15 cellular contexts compared by ENCODE assay signal in the genomic region with DNA sequence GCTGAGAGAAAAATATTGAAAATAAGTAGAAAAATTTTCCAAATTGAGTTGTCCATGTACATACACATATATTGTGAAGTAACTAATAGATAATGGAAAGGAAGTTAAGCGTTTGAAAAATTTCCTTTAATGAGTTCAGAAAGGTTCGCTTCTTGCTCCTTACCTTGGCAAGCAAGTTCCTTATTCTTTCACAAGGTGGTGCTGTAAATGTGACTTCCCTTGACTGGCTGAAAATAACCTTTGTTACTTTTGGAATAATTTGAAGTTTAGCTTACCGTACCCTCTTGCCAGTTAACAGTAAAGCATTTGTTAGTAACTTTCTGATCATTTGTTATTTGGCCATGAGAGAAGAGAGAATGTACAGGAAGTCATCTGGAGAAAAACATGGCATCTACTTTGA. TPM values are rescaled to one million over a fixed set of nuclear protein-coding genes. Genes with fewer than 3 reads are reported as not detected.
DNase-seq lines count a peak whose midpoint lies in the region; ATAC-seq, FAIRE-seq and TF ChIP-seq lines count a peak whose summit lies in the region.
"Had no signal": no experiment of that assay in that cellular context is flagged by ENCODE, and none has a peak within 500 bp of the region (broad histone marks: within the 10 kb centered on the region; RNA-seq: fewer than 3 reads in every experiment).

No MANE protein-coding gene starts in this region.

- H3K36me3 ChIP-seq in GM12878 (ENCODE audit: control insufficient read depth in 2 of 2, insufficient read depth in 2 of 2, low read length in 1 of 2): no peaks in the 10 kb centered on the region
- H3K36me3 ChIP-seq in lower lobe of right lung: no peaks in the 10 kb centered on the region
- H3K36me3 ChIP-seq: gastrocnemius medialis had no signal

- FAIRE-seq in GM12878 (lab: Jason Lieb, UNC): no peak

- no TSS peak for BruUV-seq in GM12878 (replicated peaks; lab: Mats Ljungman, UMichigan)

- H3K4me3 ChIP-seq in GM12878 (no peak overlapping the region), lower lobe of right lung (no peak overlapping the region), lower leg skin (ENCODE audit: low read depth, poor library complexity, severe bottlenecking) (no peak overlapping the region)
- H3K4me3 ChIP-seq: gastrocnemius medialis had no signal

- no peak overlapping the region for H3K27ac ChIP-seq in GM12878 (ENCODE audit: control insufficient read depth, insufficient read depth)
- no peak overlapping the region for H3K27ac ChIP-seq in lower lobe of right lung
- H3K27ac ChIP-seq: gastrocnemius medialis had no signal

- CTCF ChIA-PET in GM12878 (lab: Yijun Ruan, JAX): no interaction called here

- TF ChIP-seq POLR2A in GM12878 (IDR thresholded peaks at IDR 0.05; ENCODE audit: low read depth, low read length) (no peak), lower leg skin (IDR thresholded peaks at IDR 0.05) (no peak)

- TF ChIP-seq RAD21 in Ishikawa (IDR thresholded peaks at IDR 0.05; ENCODE audit: low read depth) (peak; percentile 60), GM12878 (IDR thresholded peaks at IDR 0.05; ENCODE audit: insufficient read depth, low read depth, low read length) (0 out of 2 replicates have a peak, but pooled peaks have one; percentile 27)

- H3K27me3 ChIP-seq in GM12878 (replicated peaks in 1 of 2; ENCODE audit: control insufficient read depth in 2 of 2, insufficient read depth in 2 of 2, low read length in 1 of 2) (peaks cover 0 to 3% of the 10 kb centered on the region in 2 experiments; a peak in 2 of 4 replicates), lower lobe of right lung (ENCODE audit: low read depth) (no peaks in the 10 kb centered on the region)
- H3K27me3 ChIP-seq: gastrocnemius medialis had no signal

- POLR2A ChIA-PET in GM12878 (lab: Charles Lee): no interaction called here

- intact Hi-C loops in GM12878 (cut with micrococcal nuclease; ENCODE audit: unreplicated experiment) (loop anchor here (10.0 kb wide), 1 partner anchor 942 kb away; no protein-coding TSS in a partner anchor), lower lobe of right lung (cut with DNase I) (no loop called here), lower leg skin (cut with DNase I; ENCODE audit: low total_unique reads) (no loop called here)

- H3K9me3 ChIP-seq in GM12878 (replicated peaks; ENCODE audit: control insufficient read depth, insufficient read depth, low read length) (no peaks in the 10 kb centered on the region), lower lobe of right lung (no peaks in the 10 kb centered on the region)
- H3K9me3 ChIP-seq: gastrocnemius medialis had no signal

- TF ChIP-seq EP300 in Ishikawa (IDR thresholded peaks at IDR 0.05; ENCODE audit: borderline replicate concordance) (no peak), GM12878 (IDR thresholded peaks at IDR 0.05; ENCODE audit: borderline replicate concordance in 1 of 2, control insufficient read depth in 1 of 2, low read depth in 2 of 2, low read length in 2 of 2) (no peak)

- no peak overlapping the region for H3K4me2 ChIP-seq in GM12878 (ENCODE audit: control insufficient read depth, insufficient read depth)

- no peak overlapping the region for H3K9ac ChIP-seq in GM12878 (ENCODE audit: control insufficient read depth, insufficient read depth, low read length)

- peak; percentile 7 to 45 (median 15); a peak in 3 of 6 replicates for TF ChIP-seq CTCF in GM12878 (IDR thresholded peaks at IDR 0.05 in 2 of 3, conservative IDR thresholded peaks at IDR 0.05 in 1 of 3; ENCODE audit: control insufficient read depth in 2 of 3, extremely low read depth in 1 of 3, insufficient read depth in 1 of 3, low read depth in 3 of 3, low read length in 3 of 3)
- peak; percentile 25 for TF ChIP-seq CTCF in lower lobe of right lung (IDR thresholded peaks at IDR 0.05)
- TF ChIP-seq CTCF in lower leg skin (IDR thresholded peaks at IDR 0.05): no peak

- in situ Hi-C loops in GM12878 (cut with MboI): no loop called here

- H3K4me1 ChIP-seq in GM12878 (ENCODE audit: control insufficient read depth, insufficient read depth, low read length) (no peaks in the 10 kb centered on the region), lower lobe of right lung (peaks cover 7% of the 10 kb centered on the region)
- H3K4me1 ChIP-seq: gastrocnemius medialis had no signal

- ATAC-seq in GM12878 (no peak), lower lobe of right lung (no peak), HG02852 (IDR thresholded peaks at IDR 0.05; ENCODE audit: unreplicated experiment) (no peak)
- ATAC-seq: gastrocnemius medialis, natural killer cell had no signal

- DNase-seq in Daoy (ENCODE audit: low read depth): peak; percentile 32
- DNase-seq in GM12878 (ENCODE audit: low read depth, low spot score): no peak
- no peak for DNase-seq in lower lobe of right lung
- no peak for DNase-seq in lower leg skin (ENCODE audit: low spot score in 2 of 2)
- no peak for DNase-seq in AG08396 (ENCODE audit: low spot score)
- DNase-seq in amygdala (lab: John Stamatoyannopoulos, UW): no peak
- DNase-seq: aorta; gastrocnemius medialis; natural killer cell; NCI-H2081 treated with DMSO at 0.1 percent for 48 hours; Right ventricle myocardium superior; stimulated activated CD4-positive, alpha-beta T cell treated with anti-CD3 and anti-CD28 coated beads, Interleukin-4, amount 100 ng/mL, for 24 hours had no signal

- no peaks in the 10 kb centered on the region for H3K79me2 ChIP-seq in GM12878 (ENCODE audit: control insufficient read depth, insufficient read depth, low read length)

- RAD21 ChIA-PET in GM12878 (lab: Charles Lee; ENCODE audit: unreplicated experiment): no interaction called here

- H4K20me1 ChIP-seq in GM12878 (ENCODE audit: control insufficient read depth, insufficient read depth): no peaks in the 10 kb centered on the region

- 24% methylated on average over 3 of the region's 3 CpGs for WGBS in GM12878 (ENCODE audit: insufficient coverage, insufficient replicate concordance, low lambda C conversion rate, missing lambda C conversion rate)
- 47 to 72% methylated on average over 3 of the region's 3 CpGs for whole genome bisulfite sequencing in lower leg skin, 2 donors

- H2AFZ ChIP-seq in GM12878 (ENCODE audit: control insufficient read depth, low read depth, low read length): no peak overlapping the region

- SMC1A ChIA-PET in GM12878 (lab: Charles Lee; ENCODE audit: uncharacterized antibody, unreplicated experiment): no interaction called here

TF ChIP-seq in Ishikawa, 13 proteins besides CTCF, POLR2A, EP300 and RAD21:
- TF ChIP-seq, protein P1, sequence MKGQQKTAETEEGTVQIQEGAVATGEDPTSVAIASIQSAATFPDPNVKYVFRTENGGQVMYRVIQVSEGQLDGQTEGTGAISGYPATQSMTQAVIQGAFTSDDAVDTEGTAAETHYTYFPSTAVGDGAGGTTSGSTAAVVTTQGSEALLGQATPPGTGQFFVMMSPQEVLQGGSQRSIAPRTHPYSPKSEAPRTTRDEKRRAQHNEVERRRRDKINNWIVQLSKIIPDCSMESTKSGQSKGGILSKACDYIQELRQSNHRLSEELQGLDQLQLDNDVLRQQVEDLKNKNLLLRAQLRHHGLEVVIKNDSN (IDR thresholded peaks at IDR 0.05): no peak
- no peak for TF ChIP-seq EGR1 (IDR thresholded peaks at IDR 0.05)

TF ChIP-seq in GM12878, 131 proteins besides CTCF, POLR2A, EP300 and RAD21 (continues in another document):
- TF ChIP-seq RFX5 (IDR thresholded peaks at IDR 0.05; ENCODE audit: low read depth, low read length): no peak
- TF ChIP-seq, protein P2, sequence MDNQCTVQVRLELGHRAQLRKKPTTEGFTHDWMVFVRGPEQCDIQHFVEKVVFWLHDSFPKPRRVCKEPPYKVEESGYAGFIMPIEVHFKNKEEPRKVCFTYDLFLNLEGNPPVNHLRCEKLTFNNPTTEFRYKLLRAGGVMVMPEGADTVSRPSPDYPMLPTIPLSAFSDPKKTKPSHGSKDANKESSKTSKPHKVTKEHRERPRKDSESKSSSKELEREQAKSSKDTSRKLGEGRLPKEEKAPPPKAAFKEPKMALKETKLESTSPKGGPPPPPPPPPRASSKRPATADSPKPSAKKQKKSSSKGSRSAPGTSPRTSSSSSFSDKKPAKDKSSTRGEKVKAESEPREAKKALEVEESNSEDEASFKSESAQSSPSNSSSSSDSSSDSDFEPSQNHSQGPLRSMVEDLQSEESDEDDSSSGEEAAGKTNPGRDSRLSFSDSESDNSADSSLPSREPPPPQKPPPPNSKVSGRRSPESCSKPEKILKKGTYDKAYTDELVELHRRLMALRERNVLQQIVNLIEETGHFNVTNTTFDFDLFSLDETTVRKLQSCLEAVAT (IDR thresholded peaks at IDR 0.05): no peak
- TF ChIP-seq NRF1 (conservative IDR thresholded peaks at IDR 0.05; ENCODE audit: low read depth, low read length): no peak
- TF ChIP-seq ZNF24 (IDR thresholded peaks at IDR 0.05): no peak
- TF ChIP-seq SUZ12 (IDR thresholded peaks at IDR 0.05; ENCODE audit: unreplicated experiment): no peak

RNA-seq across cellular contexts. Expression of a gene that starts 41.6 kb away (rescaled TPM):
- total RNA-seq in Daoy (2014; rRNA removed; shearing (Covaris generic)): not detected in 2 replicates
- not detected in 2 replicates for total RNA-seq in GM12878 (2013; cell fraction: nucleolus; rRNA removed)
- total RNA-seq in GM12878 (2014; rRNA removed) (not detected in 2 replicates), GM12878 (2014; rRNA removed; fragmentation: Illumina TruSeq; extraction: Trizol) (not detected in 2 replicates), GM12878 (2021) (not detected in 2 replicates), lower lobe of right lung (not detected), lower leg skin (not detected)
- polyA plus RNA-seq in GM12878 (2011; ENCODE audit: low read depth): not detected
- polyA plus RNA-seq in GM12878 (2011; rRNA removed) (not detected in 2 replicates), GM12878 (2014; fragmentation: Illumina TruSeq; extraction: Trizol) (not detected in 2 replicates), GM12878 (2014; fragmentation: Nextera tagmentation; extraction: Ambion mirVana) (not detected), GM12878 (2014; rRNA removed) (not detected in 2 replicates), GM12878 (2016; fragmentation: Nextera tagmentation; extraction: Ambion mirVana) (not detected)
- not detected in 2 replicates for polyA plus RNA-seq in GM12878 (2011; cell fraction: cytosol; rRNA removed)
- not detected in 2 replicates for polyA plus RNA-seq in GM12878 (2011; cell fraction: nucleus; rRNA removed)
- not detected in 2 replicates for polyA plus RNA-seq in GM12878 (2012)
- not detected in 2 replicates for polyA minus RNA-seq in GM12878 (2011; rRNA and poly(A)+ RNA removed)
- polyA minus RNA-seq in GM12878 (2011; cell fraction: cytosol; rRNA and poly(A)+ RNA removed): not detected in 2 replicates
- 3.5 TPM in 1 of 2 replicates, not detected in the other for polyA minus RNA-seq in GM12878 (2011; cell fraction: nucleus; rRNA and poly(A)+ RNA removed)
- total RNA-seq: aorta, gastrocnemius medialis, natural killer cell, Right ventricle myocardium superior had no signal
- polyA plus RNA-seq: aorta, thymus had no signal

Comparison
In these comparisons a context has a peak if more than half of its experiments do, and no peak if none do; other contexts are left out.
1. CTCF ChIP-seq: peak in GM12878 (3 of 3) and lower lobe of right lung (single experiment); none in lower leg skin (0 of 3).